In genomic region chr13:110794209-110794608, GRCh38 we compare ENCODE assay signal across 32 cellular contexts.
"Had no signal": no experiment of that assay in that cellular context is flagged by ENCODE, and none has a peak within 500 bp of the region (broad histone marks: within the 10 kb centered on the region; RNA-seq: fewer than 3 reads in every experiment).

No MANE protein-coding gene starts in this region.

- H3K4me1 ChIP-seq: Peyer's patch had no signal

- H3K4me2 ChIP-seq: KMS-11, SK-N-SH had no signal

- H3K36me3 ChIP-seq: MG63, Peyer's patch, SJSA1 had no signal

- H3K27me3 ChIP-seq: MG63, Peyer's patch had no signal

- H3K4me3 ChIP-seq: MG63, Peyer's patch, SJSA1 had no signal

- DNase-seq: Karpas-422; KBM-7; MG63; NCI-H1048; NCI-H1092 treated with DMSO at 0.1 percent for 48 hours; NCI-H1105 treated with DMSO at 0.1 percent for 48 hours; NCI-H1417; NCI-H1436; NCI-H1694; NCI-H187; NCI-H1930; NCI-H2029 treated with DMSO at 0.1 percent for 48 hours; NCI-H2081 treated with DMSO at 0.1 percent for 48 hours; NCI-H2107; NCI-H2171; NCI-H226; NCI-H446; NCI-H510A treated with DMSO at 0.1 percent for 48 hours; NCI-H524 treated with DMSO at 0.1 percent for 48 hours; NCI-H526 treated with DMSO at 0.1 percent for 48 hours; NCI-H774; NK-92 treated with Interleukin-12 subunit alpha and Interleukin-12 subunit beta, amount 100 ng/mL, for 24 hours; OCI-M1; PC-3; Peyer's patch; Right ventricle myocardium superior; RPMI8226; SHP77 treated with DMSO at 0.1 percent for 48 hours; SK-N-SH; T-cell had no signal

- H3K9me3 ChIP-seq: MG63, SK-N-SH had no signal

- H3K9ac ChIP-seq: KMS-11, SK-N-SH had no signal

- ATAC-seq: PC-3, T-cell had no signal

- H3K27ac ChIP-seq: KMS-11, Peyer's patch, SJSA1 had no signal
